ENCODE assay signal across 8 cellular contexts in genomic region chr15:41417418-41417811, GRCh38. TPM values are rescaled to one million over a fixed set of nuclear protein-coding genes. Genes with fewer than 3 reads are reported as not detected.
DNase-seq lines count a peak whose midpoint lies in the region; ATAC-seq, FAIRE-seq and TF ChIP-seq lines count a peak whose summit lies in the region.

No MANE protein-coding gene starts in this region.

- H3K27me3 Mint-ChIP-seq in nephron (ENCODE audit: low read depth), result peaks cover 3% of the 10 kb centered on the region

- H3K9me3 Mint-ChIP-seq in nephron, result no peaks in the 10 kb centered on the region

- TF ChIP-seq CTCF in nephron (IDR thresholded peaks at IDR 0.05; ENCODE audit: unreplicated experiment in 3 of 3), result no peak
- TF ChIP-seq CTCF in D721Med (IDR thresholded peaks at IDR 0.05; ENCODE audit: insufficient read depth, missing control alignments), result no peak

- H3K36me3 Mint-ChIP-seq in nephron (ENCODE audit: low read depth), result no peaks in the 10 kb centered on the region

- peaks cover 37% of the 10 kb centered on the region for H3K4me1 Mint-ChIP-seq in nephron

- H3K27ac Mint-ChIP-seq in nephron, result peak overlapping the region; percentile 81 to 95 (median 90)

- H3K4me3 Mint-ChIP-seq in nephron, result peak overlapping the region; percentile 92 to 99 (median 93)

- FAIRE-seq in D721Med (lab: Jason Lieb, UNC), result no peak

- ATAC-seq in GM19035 (IDR thresholded peaks at IDR 0.05; ENCODE audit: unreplicated experiment) (peak; percentile 44), HG03135 (IDR thresholded peaks at IDR 0.05; ENCODE audit: unreplicated experiment) (peak; percentile 44), esophagus mucosa (peak; percentile 57)

- peak; percentile 69 for DNase-seq in AG20443 (ENCODE audit: low spot score)
- DNase-seq in T-helper 22 cell (ENCODE audit: low read depth), result peak; percentile 14
- DNase-seq in NCI-H1694 (lab: John Stamatoyannopoulos, UW), result no peak
- no peak for DNase-seq in D721Med (ENCODE audit: insufficient read length, low spot score)

RNA-seq across cellular contexts. Expression of gene RTF1, which starts 0.5 kb away (rescaled TPM):
- total RNA-seq in esophagus mucosa, result 21.4 TPM

RNA-seq across cellular contexts. Expression of gene NDUFAF1, which starts 15.1 kb away (rescaled TPM):
- 13.3 TPM for total RNA-seq in esophagus mucosa

Comparison
In these comparisons a context has a peak if more than half of its experiments do, and no peak if none do; other contexts are left out.
1. DNase-seq: peak in AG20443 (single experiment) and T-helper 22 cell (single experiment); none in NCI-H1694 (single experiment) and D721Med (single experiment).
2. Peak in every context shown above with its lines, with median percentiles within 50 percentile points of each other: ATAC-seq.